17 cellular contexts compared by ENCODE assay signal in the genomic region with DNA sequence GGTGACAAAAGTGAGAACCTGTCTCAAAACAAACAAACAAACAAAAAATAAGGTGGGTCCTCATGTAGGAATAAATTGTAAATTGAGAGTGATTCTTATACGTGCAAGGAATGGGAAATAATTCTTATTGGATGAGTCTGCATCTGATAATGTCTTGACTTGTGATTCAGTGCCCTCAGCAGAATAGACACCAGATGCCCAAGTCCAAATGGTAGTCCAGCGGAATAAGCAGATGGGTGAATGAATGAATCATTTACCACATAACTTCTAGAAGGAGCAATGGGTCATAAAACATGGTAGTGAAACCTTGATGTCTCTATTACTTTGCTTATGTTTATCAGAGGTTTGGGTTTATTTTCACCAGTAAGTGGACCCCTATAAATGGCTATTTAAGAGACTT.
"Had no signal": no experiment of that assay in that cellular context is flagged by ENCODE, and none has a peak within 500 bp of the region (broad histone marks: within the 10 kb centered on the region; RNA-seq: fewer than 3 reads in every experiment).

No MANE protein-coding gene starts in this region.

- H3K27me3 ChIP-seq: colonic mucosa, gastroesophageal sphincter had no signal

- H3K27ac ChIP-seq: colonic mucosa, gastroesophageal sphincter, parathyroid adenoma, prostate gland had no signal

- H2AFZ ChIP-seq: parathyroid adenoma had no signal

- FAIRE-seq: urothelium cell line had no signal

- H3K4me3 ChIP-seq: colonic mucosa, gastroesophageal sphincter, lung, prostate gland had no signal

- DNase-seq: colonic mucosa; dermis blood vessel endothelial cell; glutamatergic neuron; islet precursor cell; left cardiac atrium; left ventricle myocardium superior; naive thymus-derived CD4-positive, alpha-beta T cell; nephron progenitor cell; retina; stimulated activated CD4-positive, alpha-beta T cell treated with anti-CD3 and anti-CD28 coated beads, Interleukin-2, amount 100 ng/mL, for 24 hours; stimulated activated naive CD4-positive, alpha-beta T cell had no signal

- H3K79me2 ChIP-seq: parathyroid adenoma had no signal

- ATAC-seq: gastroesophageal sphincter; left cardiac atrium; left ventricle myocardium superior; naive thymus-derived CD4-positive, alpha-beta T cell; sciatic nerve had no signal

- H3K9ac ChIP-seq: parathyroid adenoma had no signal

- H3K4me1 ChIP-seq: colonic mucosa, gastroesophageal sphincter, parathyroid adenoma, prostate gland had no signal

- H3K9me3 ChIP-seq: colonic mucosa, gastroesophageal sphincter, prostate gland had no signal

- H3K36me3 ChIP-seq: colonic mucosa, gastroesophageal sphincter, prostate gland had no signal
